In genomic region chr1:65395887-65396612, GRCh38 we compare ENCODE assay signal across 12 cellular contexts. TPM values are rescaled to one million over a fixed set of nuclear protein-coding genes. Genes with fewer than 3 reads are reported as not detected.
DNase-seq lines count a peak whose midpoint lies in the region; ATAC-seq, FAIRE-seq and TF ChIP-seq lines count a peak whose summit lies in the region.
"Had no signal": no experiment of that assay in that cellular context is flagged by ENCODE, and none has a peak within 500 bp of the region (broad histone marks: within the 10 kb centered on the region; RNA-seq: fewer than 3 reads in every experiment).

No MANE protein-coding gene starts in this region.

- TF ChIP-seq CTCF in AG09309 (IDR thresholded peaks at IDR 0.05; ENCODE audit: control insufficient read depth, insufficient read depth, low read depth, low read length, missing control alignments) (no peak), H9 (conservative IDR thresholded peaks at IDR 0.05) (no peak), pancreas (IDR thresholded peaks at IDR 0.05) (no peak)

- no peaks in the 10 kb centered on the region for H3K23me2 ChIP-seq in H9 (ENCODE audit: insufficient read length, low read depth, low read length, poor library complexity, severe bottlenecking)

- no peak overlapping the region for H2AFZ ChIP-seq in H9 (ENCODE audit: low read length)

- no peaks in the 10 kb centered on the region for H3K79me1 ChIP-seq in H9 (ENCODE audit: insufficient read depth, low read depth, low read length, poor library complexity, severe bottlenecking)

- no peaks in the 10 kb centered on the region for H3K9me3 Mint-ChIP-seq in H9
- H3K9me3 Mint-ChIP-seq in activated CD4-positive, alpha-beta memory T cell treated with anti-CD3 and anti-CD28 coated beads for 36 hours: no peaks in the 10 kb centered on the region

- no peak overlapping the region for H2BK12ac ChIP-seq in H9 (ENCODE audit: insufficient read length, low read depth, low read length)

- no peaks in the 10 kb centered on the region for H4K20me1 ChIP-seq in H9 (ENCODE audit: control insufficient read depth, insufficient read depth, insufficient read length)

- H3K4me1 ChIP-seq in H9 (ENCODE audit: insufficient read depth, low read length) (no peaks in the 10 kb centered on the region), pancreas (no peaks in the 10 kb centered on the region)
- H3K4me1 ChIP-seq: gastrocnemius medialis, thyroid gland had no signal

- no peak overlapping the region for H2BK5ac ChIP-seq in H9 (ENCODE audit: insufficient read length, low read length)

- H4K91ac ChIP-seq in H9 (ENCODE audit: insufficient read length, low read depth, low read length): no peak overlapping the region

- intact Hi-C loops in activated CD4-positive, alpha-beta memory T cell treated with anti-CD3 and anti-CD28 coated beads for 36 hours (cut with micrococcal nuclease): loop anchor here (10.0 kb wide), 5 partner anchors 251 to 939 kb away; partner anchors contain the start of gene AK4
- intact Hi-C loops in pancreas (cut with DNase I): no loop called here

- no peak overlapping the region for H4K8ac ChIP-seq in H9 (replicated peaks; ENCODE audit: insufficient read length, low read depth, low read length)

- FAIRE-seq in pancreas (lab: Jason Lieb, UNC): no peak

- no peak overlapping the region for H3K14ac ChIP-seq in H9 (ENCODE audit: insufficient read depth, low read length)

- no peak overlapping the region for H3T11ph ChIP-seq in H9 (ENCODE audit: low read length)

- no peak overlapping the region for H3K4me2 ChIP-seq in H9 (ENCODE audit: insufficient read depth, insufficient read length, low read length)

- DNase-seq in AG09309 (ENCODE audit: low read depth) (peak; percentile 47), H9 (peak; percentile 38), islet precursor cell (peak; percentile 66), GF-D8 (lab: John Stamatoyannopoulos, UW) (no peak), pancreas (no peak)
- DNase-seq in activated CD4-positive, alpha-beta memory T cell treated with anti-CD3 and anti-CD28 coated beads for 36 hours: peak; percentile 27
- DNase-seq: brain microvascular endothelial cell, gastrocnemius medialis, thyroid gland had no signal

- no peak overlapping the region for H3K56ac ChIP-seq in H9 (ENCODE audit: insufficient read length, low read depth, low read length)

- H3K27ac Mint-ChIP-seq in H9: peak overlapping the region in 2 of 3 experiments; percentile 1 to 11; a peak in 3 of 7 replicates
- H3K27ac Mint-ChIP-seq in activated CD4-positive, alpha-beta memory T cell treated with anti-CD3 and anti-CD28 coated beads for 36 hours: peak overlapping the region; percentile 59

- H3K4me1 Mint-ChIP-seq in H9: peaks cover 4 to 5% of the 10 kb centered on the region in 2 experiments
- peaks cover 49% of the 10 kb centered on the region for H3K4me1 Mint-ChIP-seq in activated CD4-positive, alpha-beta memory T cell treated with anti-CD3 and anti-CD28 coated beads for 36 hours (ENCODE audit: low read depth)

- H3K27me3 ChIP-seq in H9 (ENCODE audit: insufficient read depth, low read length) (no peaks in the 10 kb centered on the region), pancreas (no peaks in the 10 kb centered on the region)
- H3K27me3 ChIP-seq: brain microvascular endothelial cell, gastrocnemius medialis, thyroid gland had no signal

- H3K4me3 ChIP-seq in AG09309 (ENCODE audit: control insufficient read depth, low read depth, low read length) (no peak overlapping the region), pancreas (no peak overlapping the region)
- H3K4me3 ChIP-seq: gastrocnemius medialis, thyroid gland had no signal

- no peak overlapping the region for H2AK5ac ChIP-seq in H9 (ENCODE audit: insufficient read length, low read length)

- H3K4ac ChIP-seq in H9 (ENCODE audit: low read depth, low read length): no peak overlapping the region

- no peak overlapping the region for H3K9ac ChIP-seq in H9 (ENCODE audit: extremely low read depth, insufficient read length, low read length)

- H3K79me2 ChIP-seq in H9 (ENCODE audit: insufficient read depth, low read length): no peaks in the 10 kb centered on the region

- no peak overlapping the region for H3K23ac ChIP-seq in H9 (ENCODE audit: insufficient read length, low read depth, low read length)

- no peaks in the 10 kb centered on the region for H3K27me3 Mint-ChIP-seq in H9 (ENCODE audit: low read depth)
- no peaks in the 10 kb centered on the region for H3K27me3 Mint-ChIP-seq in activated CD4-positive, alpha-beta memory T cell treated with anti-CD3 and anti-CD28 coated beads for 36 hours

- no peaks in the 10 kb centered on the region for H3K36me3 ChIP-seq in pancreas
- H3K36me3 ChIP-seq: brain microvascular endothelial cell, gastrocnemius medialis, thyroid gland had no signal

- H4K5ac ChIP-seq in H9 (ENCODE audit: insufficient read length, low read depth, low read length): no peak overlapping the region

- ATAC-seq in GM18870 (IDR thresholded peaks at IDR 0.05; ENCODE audit: unreplicated experiment) (no peak), GM21367 (IDR thresholded peaks at IDR 0.05; ENCODE audit: unreplicated experiment) (no peak), pancreas (no peak)
- ATAC-seq: gastrocnemius medialis had no signal

- H3K9me3 ChIP-seq in H9 (ENCODE audit: control insufficient read depth, low read depth, low read length) (no peaks in the 10 kb centered on the region), pancreas (no peaks in the 10 kb centered on the region)
- H3K9me3 ChIP-seq: gastrocnemius medialis, thyroid gland had no signal

- H2BK15ac ChIP-seq in H9 (ENCODE audit: low read depth, low read length): no peak overlapping the region

- no peak overlapping the region for H2BK20ac ChIP-seq in H9 (ENCODE audit: low read depth, low read length, poor library complexity, severe bottlenecking)

- H2BK120ac ChIP-seq in H9 (ENCODE audit: low read depth, low read length, poor library complexity, severe bottlenecking): no peak overlapping the region

- no CpG with 5 or more reads among the region's 3 CpGs for WGBS in H9 (ENCODE audit: extremely low coverage, insufficient read length, low lambda C conversion rate)
- 90 to 96% methylated on average over 3 of the region's 3 CpGs for WGBS in pancreas, 2 donors

- no peak overlapping the region for H3K4me3 Mint-ChIP-seq in H9
- H3K4me3 Mint-ChIP-seq in activated CD4-positive, alpha-beta memory T cell treated with anti-CD3 and anti-CD28 coated beads for 36 hours: no peak overlapping the region

- H3K18ac ChIP-seq in H9 (ENCODE audit: insufficient read length, low read depth, low read length): no peak overlapping the region

- CTCF ChIA-PET in activated CD4-positive, alpha-beta memory T cell treated with anti-CD3 and anti-CD28 coated beads for 36 hours (lab: Charles Lee): interaction anchor here (0.6 to 1.5 kb wide), 2 partner anchors 24 to 160 kb away, joined by 3 to 4 read pairs; partner anchors contain the start of genes LEPR and LEPROT

- POLR2A ChIA-PET in activated CD4-positive, alpha-beta memory T cell treated with anti-CD3 and anti-CD28 coated beads for 36 hours (lab: Charles Lee): no interaction called here

- H3K36me3 Mint-ChIP-seq in H9 (ENCODE audit: insufficient read depth in 1 of 3, low read depth in 3 of 3): no peaks in the 10 kb centered on the region; a peak in 1 of 7 replicates
- H3K36me3 Mint-ChIP-seq in activated CD4-positive, alpha-beta memory T cell treated with anti-CD3 and anti-CD28 coated beads for 36 hours: peaks cover 5% of the 10 kb centered on the region

- H3K27ac ChIP-seq in H9 (ENCODE audit: insufficient read length, low read depth, low read length) (no peak overlapping the region), pancreas (no peak overlapping the region)
- H3K27ac ChIP-seq: brain microvascular endothelial cell, gastrocnemius medialis, thyroid gland, VCaP had no signal

RNA-seq across cellular contexts. Expression of gene LEPR, which starts 24.4 kb away (rescaled TPM):
- 3.3 TPM in 2 replicates for total RNA-seq in H9 (2021)
- total RNA-seq in activated CD4-positive, alpha-beta memory T cell treated with anti-CD3 and anti-CD28 coated beads for 36 hours: 1 to 10 TPM; 5.0 to 5.2 TPM
- total RNA-seq in pancreas: 1 to 10 TPM; 1.3 to 5.1 (median 2.6) TPM
- polyA plus RNA-seq in pancreas: 1 to 10 TPM in 1 of 2 donors, under 1 TPM in 1; 0.95 to 4.4 TPM

RNA-seq across cellular contexts. Expression of gene LEPROT, which starts 24.4 kb away (rescaled TPM):
- total RNA-seq in H9 (2021) (28.6 and 32.6 TPM in 2 replicates), pancreas (10 to 100 TPM; 25.4 to 45.5 (median 36.0) TPM)
- 10 to 100 TPM; 17.9 to 19.6 TPM for total RNA-seq in activated CD4-positive, alpha-beta memory T cell treated with anti-CD3 and anti-CD28 coated beads for 36 hours
- 10 to 100 TPM; 16.9 to 24.1 TPM for polyA plus RNA-seq in pancreas

Comparison
In these comparisons a context has a peak if more than half of its experiments do, and no peak if none do; other contexts are left out.
1. DNase-seq: peak in AG09309 (single experiment), H9 (single experiment), activated CD4-positive, alpha-beta memory T cell treated with anti-CD3 and anti-CD28 coated beads for 36 hours (single experiment) and islet precursor cell (single experiment); none in GF-D8 (single experiment) and pancreas (0 of 6).